2 cellular contexts compared by ENCODE assay signal in the genomic region with DNA sequence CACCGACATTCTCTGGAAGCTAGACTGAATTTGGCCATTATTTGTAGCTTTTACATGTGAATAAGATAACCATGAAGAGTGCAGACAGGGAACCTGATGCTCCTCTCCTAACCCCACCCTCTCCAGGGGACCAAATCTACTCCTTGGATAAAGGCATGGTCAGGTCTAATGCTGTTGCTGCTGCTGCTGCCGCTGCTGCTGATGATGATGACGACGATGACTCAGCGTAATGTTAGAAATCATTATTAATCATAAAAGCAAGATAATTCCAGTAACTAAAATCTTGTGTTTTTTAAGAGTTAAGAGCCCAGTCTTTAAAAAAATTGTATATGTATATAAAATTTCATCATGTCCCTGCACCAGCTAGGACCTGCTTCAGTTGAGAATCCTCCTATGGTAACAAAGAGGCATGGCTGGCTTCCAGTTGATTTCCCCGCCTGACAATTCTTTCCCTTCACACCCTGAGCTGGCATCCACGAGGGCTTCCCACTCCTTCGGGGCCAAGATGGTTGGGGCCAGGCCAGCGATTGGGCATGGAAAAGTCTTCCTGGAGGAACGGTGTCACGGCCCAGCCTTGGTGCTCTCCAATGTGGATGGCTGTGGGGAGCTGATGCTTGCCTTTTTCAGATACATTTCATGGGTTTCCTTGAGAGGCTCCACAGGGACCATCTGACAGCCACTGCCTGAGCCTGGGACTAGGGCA.
A peak's percentile ranks its signal among the peaks of the same experiment; 100 is the strongest.
TF ChIP-seq lines count a peak whose summit lies in the region.

No MANE protein-coding gene starts in this region.

TF ChIP-seq in HepG2, 621 proteins besides CTCF, POLR2A, EP300 and RAD21:
- peak; percentile 80 to 89 for TF ChIP-seq MAFK (conservative IDR thresholded peaks at IDR 0.05 in 1 of 2, IDR thresholded peaks at IDR 0.05 in 1 of 2; ENCODE audit: low read length in 2 of 2)
- TF ChIP-seq NFE2L2 (IDR thresholded peaks at IDR 0.05; ENCODE audit: low read length), result peak; percentile 70
- TF ChIP-seq ZNF615 (CRISPR knock-in tag; IDR thresholded peaks at IDR 0.05; ENCODE audit: borderline replicate concordance), result no peak
- TF ChIP-seq ZNF781 (CRISPR knock-in tag; IDR thresholded peaks at IDR 0.05; ENCODE audit: borderline replicate concordance, not compliant biosample characterization), result no peak
- TF ChIP-seq MAFF (IDR thresholded peaks at IDR 0.05; ENCODE audit: low read depth, low read length), result peak; percentile 84

TF ChIP-seq in K562, 482 proteins besides CTCF, POLR2A, EP300 and RAD21 (continued from another document):
- TF ChIP-seq SREBF1 (IDR thresholded peaks at IDR 0.05; ENCODE audit: borderline replicate concordance, low read depth, low read length), result no peak
- TF ChIP-seq MAFG (tag; conservative IDR thresholded peaks at IDR 0.05), result peak; percentile 71
- TF ChIP-seq NFE2L1 (tag; IDR thresholded peaks at IDR 0.05; ENCODE audit: borderline replicate concordance, low read depth), result peak; percentile 45; the same call in 1 of the 2 replicates
- TF ChIP-seq MAFF (IDR thresholded peaks at IDR 0.05; ENCODE audit: low read length), result peak; percentile 59
- TF ChIP-seq NFE2 (IDR thresholded peaks at IDR 0.05; ENCODE audit: low read depth), result peak; percentile 44; the same call in 1 of the 2 replicates
- TF ChIP-seq ZNF75A (CRISPR knock-in tag; IDR thresholded peaks at IDR 0.05), result no peak
